Comparison of ENCODE assay signal across 2 cellular contexts in genomic region chr12:110581951-110582285, GRCh38.
A peak's percentile ranks its signal among the peaks of the same experiment; 100 is the strongest.
TF ChIP-seq lines count a peak whose summit lies in the region.

No MANE protein-coding gene starts in this region.

TF ChIP-seq in K562, 482 proteins besides CTCF, POLR2A, EP300 and RAD21:
- TF ChIP-seq GTF2E2 (tag; IDR thresholded peaks at IDR 0.05) (0 out of 2 replicates have a peak, but pooled peaks have one; percentile 28), TEAD4 (IDR thresholded peaks at IDR 0.05; ENCODE audit: low read length) (no peak), TEAD4 (CRISPR knock-in tag; IDR thresholded peaks at IDR 0.05; ENCODE audit: borderline replicate concordance) (no peak), IRF1 (CRISPR knock-in tag; IDR thresholded peaks at IDR 0.05; ENCODE audit: borderline replicate concordance) (no peak), RERE (CRISPR knock-in tag; IDR thresholded peaks at IDR 0.05; ENCODE audit: borderline replicate concordance) (no peak), ZBTB17 (CRISPR knock-in tag; IDR thresholded peaks at IDR 0.05) (no peak), SAP30 (IDR thresholded peaks at IDR 0.05; ENCODE audit: borderline replicate concordance, insufficient read depth, low read depth, low read length, poor library complexity, severe bottlenecking) (peak; percentile 5), PREB (CRISPR knock-in tag; IDR thresholded peaks at IDR 0.05) (no peak), MTA2 (IDR thresholded peaks at IDR 0.05; ENCODE audit: low read depth) (no peak), SP2 (IDR thresholded peaks at IDR 0.05; ENCODE audit: extremely low read depth, low read depth, low read length, poor library complexity, severe bottlenecking) (no peak), ZC3H8 (IDR thresholded peaks at IDR 0.05) (no peak), SNAPC5 (CRISPR knock-in tag; IDR thresholded peaks at IDR 0.05) (no peak), ZNF232 (CRISPR knock-in tag; IDR thresholded peaks at IDR 0.05) (0 out of 2 replicates have a peak, but pooled peaks have one; percentile 5), ZNF263 (CRISPR knock-in tag; IDR thresholded peaks at IDR 0.05; ENCODE audit: borderline replicate concordance) (no peak), HDGF (IDR thresholded peaks at IDR 0.05) (0 out of 2 replicates have a peak, but pooled peaks have one; percentile 7), HDAC2 (IDR thresholded peaks at IDR 0.05) (0 out of 2 replicates have a peak, but pooled peaks have one; percentile 4), MAFF (IDR thresholded peaks at IDR 0.05; ENCODE audit: low read length) (no peak)
TF ChIP-seq in K562: peak in this region for 5.

TF ChIP-seq in liver, 16 proteins besides CTCF, POLR2A, EP300 and RAD21:
- TF ChIP-seq HNF4A (conservative IDR thresholded peaks at IDR 0.05) (no peak), FOXA1 (IDR thresholded peaks at IDR 0.05) (no peak), EGR1 (IDR thresholded peaks at IDR 0.05; ENCODE audit: low read depth in 2 of 2) (no peak), REST (IDR thresholded peaks at IDR 0.05) (no peak), YY1 (IDR thresholded peaks at IDR 0.05) (no peak)
